8 cellular contexts compared by ENCODE assay signal in genomic region chr6:46848684-46849360, GRCh38. TPM values are rescaled to one million over a fixed set of nuclear protein-coding genes. Genes with fewer than 3 reads are reported as not detected.
A peak's percentile ranks its signal among the peaks of the same experiment; 100 is the strongest.
DNase-seq lines count a peak whose midpoint lies in the region; ATAC-seq and TF ChIP-seq lines count a peak whose summit lies in the region.

No MANE protein-coding gene starts in this region.

- H3K27ac Mint-ChIP-seq in activated naive CD4-positive, alpha-beta T cell treated with anti-CD3 and anti-CD28 coated beads, Interleukin-2, amount 10 ng/mL, durations not matched to agents 7 days and 5 days = no peak overlapping the region

- no peak overlapping the region for H3K9ac ChIP-seq in KMS-11

- H3K36me3 ChIP-seq in KMS-11 (ENCODE audit: insufficient read depth) (no peaks in the 10 kb centered on the region), SJSA1 (no peaks in the 10 kb centered on the region), osteoblast (ENCODE audit: insufficient read depth, low read length) (no peaks in the 10 kb centered on the region), thoracic aorta (no peaks in the 10 kb centered on the region)

- no peaks in the 10 kb centered on the region for H3K36me3 Mint-ChIP-seq in activated naive CD4-positive, alpha-beta T cell treated with anti-CD3 and anti-CD28 coated beads, Interleukin-2, amount 10 ng/mL, durations not matched to agents 7 days and 5 days

- no peak overlapping the region for H3K27ac ChIP-seq in KMS-11
- no peak overlapping the region for H3K27ac ChIP-seq in SJSA1
- H3K27ac ChIP-seq in osteoblast (ENCODE audit: low read depth, low read length) = no peak overlapping the region
- no peak overlapping the region for H3K27ac ChIP-seq in thoracic aorta

- no peak overlapping the region for H3K4me2 ChIP-seq in KMS-11
- peak overlapping the region; percentile 60 for H3K4me2 ChIP-seq in osteoblast (ENCODE audit: insufficient read depth, low read length)

- H2AFZ ChIP-seq in KMS-11 (ENCODE audit: low read depth) (peak overlapping the region; percentile 38; the same call in 1 of the 2 replicates), osteoblast (ENCODE audit: low read length) (peak overlapping the region; percentile 45)

- H3K9me3 Mint-ChIP-seq in activated naive CD4-positive, alpha-beta T cell treated with anti-CD3 and anti-CD28 coated beads, Interleukin-2, amount 10 ng/mL, durations not matched to agents 7 days and 5 days = no peaks in the 10 kb centered on the region

- DNase-seq in DMS53 treated with DMSO at 0.1 percent for 48 hours (lab: John Stamatoyannopoulos, UW; ENCODE audit: unreplicated experiment) (peak; percentile 79), SJSA1 (ENCODE audit: low read depth in 1 of 2, low spot score in 2 of 2) (peak; percentile 78 to 82), glomerular endothelial cell (ENCODE audit: extremely low read depth, low read depth, low spot score) (peak; percentile 41), osteoblast (ENCODE audit: insufficient read length, low spot score, missing footprints) (peak; percentile 78), thoracic aorta (ENCODE audit: low spot score) (peak; percentile 23)
- peak; percentile 68 for DNase-seq in activated naive CD4-positive, alpha-beta T cell treated with anti-CD3 and anti-CD28 coated beads, Interleukin-2, amount 10 ng/mL, durations not matched to agents 7 days and 5 days

- H3K4me1 Mint-ChIP-seq in activated naive CD4-positive, alpha-beta T cell treated with anti-CD3 and anti-CD28 coated beads, Interleukin-2, amount 10 ng/mL, durations not matched to agents 7 days and 5 days = peaks cover 5% of the 10 kb centered on the region

- H3K4me1 ChIP-seq in KMS-11 (ENCODE audit: low read depth, poor library complexity, severe bottlenecking) (no peaks in the 10 kb centered on the region), SJSA1 (replicated peaks) (no peaks in the 10 kb centered on the region), osteoblast (ENCODE audit: insufficient read depth, low read length) (no peaks in the 10 kb centered on the region), thoracic aorta (ENCODE audit: control insufficient read depth in 1 of 2, low read depth in 2 of 2) (peaks cover 0 to 3% of the 10 kb centered on the region in 2 donors)

- TF ChIP-seq CTCF in KMS-11 (conservative IDR thresholded peaks at IDR 0.05; ENCODE audit: low read depth, low read length) (peak; percentile 72), osteoblast (IDR thresholded peaks at IDR 0.05; ENCODE audit: extremely low read depth, low read depth, low read length) (peak; percentile 88), thoracic aorta (IDR thresholded peaks at IDR 0.05) (peak; percentile 96)

- H3K27me3 ChIP-seq in KMS-11 (ENCODE audit: insufficient read depth, low read depth) (no peaks in the 10 kb centered on the region), SJSA1 (replicated peaks) (no peaks in the 10 kb centered on the region), osteoblast (ENCODE audit: insufficient read depth, low read length) (no peaks in the 10 kb centered on the region), thoracic aorta (replicated peaks; ENCODE audit: insufficient read depth) (no peaks in the 10 kb centered on the region)

- no peaks in the 10 kb centered on the region for H3K9me3 ChIP-seq in SJSA1 (replicated peaks)
- H3K9me3 ChIP-seq in osteoblast (ENCODE audit: low read depth, low read length) = no peaks in the 10 kb centered on the region
- no peaks in the 10 kb centered on the region for H3K9me3 ChIP-seq in thoracic aorta

- ATAC-seq in GM21717 (IDR thresholded peaks at IDR 0.05; ENCODE audit: unreplicated experiment) (peak; percentile 66), thoracic aorta (ENCODE audit: insufficient number of reproducible peaks, low FRiP score, low read depth) (no peak)

- no peaks in the 10 kb centered on the region for H3K79me2 ChIP-seq in KMS-11 (ENCODE audit: insufficient read depth, low read depth)
- no peaks in the 10 kb centered on the region for H3K79me2 ChIP-seq in osteoblast (ENCODE audit: insufficient read depth, low read length)

- CTCF ChIA-PET in activated naive CD4-positive, alpha-beta T cell treated with anti-CD3 and anti-CD28 coated beads, Interleukin-2, amount 10 ng/mL, durations not matched to agents 7 days and 5 days (lab: Charles Lee) = interaction anchor here (0.6 to 2.2 kb wide), 7 partner anchors 12 to 199 kb away, joined by 3 to 16 read pairs (median 3); no protein-coding TSS in a partner anchor

- peaks cover 18% of the 10 kb centered on the region for H3K27me3 Mint-ChIP-seq in activated naive CD4-positive, alpha-beta T cell treated with anti-CD3 and anti-CD28 coated beads, Interleukin-2, amount 10 ng/mL, durations not matched to agents 7 days and 5 days

- no peaks in the 10 kb centered on the region for H4K20me1 ChIP-seq in KMS-11 (ENCODE audit: insufficient read depth)
- H4K20me1 ChIP-seq in osteoblast (ENCODE audit: insufficient read depth, low read length) = no peaks in the 10 kb centered on the region

- no peak overlapping the region for H3K4me3 ChIP-seq in KMS-11 (IDR thresholded peaks at IDR 0.05; ENCODE audit: insufficient read depth, low read depth, low read length)
- no peak overlapping the region for H3K4me3 ChIP-seq in SJSA1
- H3K4me3 ChIP-seq in osteoblast (ENCODE audit: insufficient read depth, low read length) = peak overlapping the region; percentile 7
- H3K4me3 ChIP-seq in thoracic aorta = peak overlapping the region; percentile 58

- H3K4me3 Mint-ChIP-seq in activated naive CD4-positive, alpha-beta T cell treated with anti-CD3 and anti-CD28 coated beads, Interleukin-2, amount 10 ng/mL, durations not matched to agents 7 days and 5 days = no peak overlapping the region

RNA-seq across cellular contexts. Expression of gene MEP1A, which starts 55.6 kb away (rescaled TPM):
- 0.08 and 1.0 TPM in 2 replicates for total RNA-seq in SJSA1 (2014; rRNA removed; shearing (Covaris generic))
- not detected in 2 replicates for total RNA-seq in glomerular endothelial cell
- not detected in 2 replicates for total RNA-seq in osteoblast
- total RNA-seq in thoracic aorta = not detected

Comparison
In these comparisons a context has a peak if more than half of its experiments do, and no peak if none do; other contexts are left out.
1. DNase-seq: peak in every context shown above with its lines; median percentile 80 in SJSA1; 79 in DMS53 treated with DMSO at 0.1 percent for 48 hours; 78 in osteoblast; 68 in activated naive CD4-positive, alpha-beta T cell treated with anti-CD3 and anti-CD28 coated beads, Interleukin-2, amount 10 ng/mL, durations not matched to agents 7 days and 5 days; 41 in glomerular endothelial cell; 23 in thoracic aorta.
2. H3K4me3 ChIP-seq: peak in osteoblast (single experiment) and thoracic aorta (single experiment); none in KMS-11 (single experiment) and SJSA1 (single experiment).
3. Peak in every context shown above with its lines, with median percentiles within 50 percentile points of each other: CTCF ChIP-seq.